Comparison of ENCODE assay signal across 25 cellular contexts in genomic region chr12:16112151-16112550, GRCh38.
"Had no signal": no experiment of that assay in that cellular context is flagged by ENCODE, and none has a peak within 500 bp of the region (broad histone marks: within the 10 kb centered on the region; RNA-seq: fewer than 3 reads in every experiment).

No MANE protein-coding gene starts in this region.

- H3K9me3 ChIP-seq: esophagus squamous epithelium, heart left ventricle, pancreas, psoas muscle, right atrium auricular region, spleen, tibial artery had no signal

- H3K4me1 Mint-ChIP-seq: activated naive CD8-positive, alpha-beta T cell treated with anti-CD3 and anti-CD28 coated beads, Interleukin-2, amount 10 ng/mL, durations not matched to agents 7 days and 5 days; natural killer cell had no signal

- H3K4me3 Mint-ChIP-seq: activated naive CD4-positive, alpha-beta T cell treated with anti-CD3 and anti-CD28 coated beads for 36 hours; activated naive CD8-positive, alpha-beta T cell treated with anti-CD3 and anti-CD28 coated beads, Interleukin-2, amount 10 ng/mL, durations not matched to agents 7 days and 5 days; activated T-cell treated with anti-CD3 and anti-CD28 coated beads, Interleukin-2, amount 50 U/mL, for 4 hours; natural killer cell; T-helper 1 cell treated with Interleukin-12 subunit alpha and Interleukin-12 subunit beta and Interleukin-4 antibody, amounts not matched to agents 30 μg/mL and 1 μg/mL, for 36 hours had no signal

- H3K27ac ChIP-seq: coronary artery, esophagus squamous epithelium, pancreas, psoas muscle, right atrium auricular region, spleen, tibial artery had no signal

- H3K4me1 ChIP-seq: esophagus squamous epithelium, pancreas, psoas muscle, spleen, tibial artery had no signal

- H3K9me3 Mint-ChIP-seq: activated naive CD4-positive, alpha-beta T cell treated with anti-CD3 and anti-CD28 coated beads for 36 hours; activated naive CD8-positive, alpha-beta T cell treated with anti-CD3 and anti-CD28 coated beads, Interleukin-2, amount 10 ng/mL, durations not matched to agents 7 days and 5 days; T-helper 1 cell treated with Interleukin-12 subunit alpha and Interleukin-12 subunit beta and Interleukin-4 antibody, amounts not matched to agents 30 μg/mL and 1 μg/mL, for 36 hours had no signal

- H3K36me3 ChIP-seq: esophagus squamous epithelium, heart left ventricle, pancreas, right atrium auricular region, spleen, tibial artery had no signal

- DNase-seq: activated CD4-positive, alpha-beta T cell treated with anti-CD3 and anti-CD28 coated beads for 4 hours; activated CD4-positive, alpha-beta T cell treated with anti-CD3 and anti-CD28 coated beads, Interleukin-2, amount 50 U/mL, for 48 hours; activated CD4-positive, CD25-positive, alpha-beta regulatory T cell; activated CD8-positive, alpha-beta memory T cell treated with anti-CD3 and anti-CD28 coated beads, Interleukin-2, amount 50 U/mL, for 48 hours; activated effector memory CD4-positive, alpha-beta T cell treated with Interleukin-2 at 50 U/mL for 16 hours; activated naive CD4-positive, alpha-beta T cell treated with anti-CD3 and anti-CD28 coated beads for 36 hours; activated naive CD8-positive, alpha-beta T cell treated with anti-CD3 and anti-CD28 coated beads, Interleukin-2, amount 10 ng/mL, durations not matched to agents 7 days and 5 days; activated T-cell treated with anti-CD3 and anti-CD28 coated beads, Interleukin-2, amount 50 U/mL, for 4 hours; cerebellar nuclear complex; esophagus squamous epithelium; left ventricle myocardium superior; mammary epithelial cell; midbrain; natural killer cell; pancreas; psoas muscle; spleen; stimulated activated CD4-positive, alpha-beta T cell treated with anti-CD3 and anti-CD28 coated beads, Interleukin-4, amount 100 ng/mL, for 24 hours; stimulated activated naive CD8-positive, alpha-beta T cell treated with anti-CD3 and anti-CD28 coated beads, Interleukin-15, Interleukin-2, amounts not matched to agents 100 U/mL and 50 U/mL, for 24 hours; substantia nigra; tibial artery had no signal

- H3K36me3 Mint-ChIP-seq: activated naive CD8-positive, alpha-beta T cell treated with anti-CD3 and anti-CD28 coated beads, Interleukin-2, amount 10 ng/mL, durations not matched to agents 7 days and 5 days; natural killer cell had no signal

- H3K27me3 ChIP-seq: esophagus squamous epithelium, heart left ventricle, pancreas, right atrium auricular region, spleen, tibial artery had no signal

- H3K4me3 ChIP-seq: coronary artery, esophagus squamous epithelium, heart left ventricle, pancreas, psoas muscle, right atrium auricular region, spleen, tibial artery had no signal

- H3K27ac Mint-ChIP-seq: activated naive CD4-positive, alpha-beta T cell treated with anti-CD3 and anti-CD28 coated beads for 36 hours; activated naive CD8-positive, alpha-beta T cell treated with anti-CD3 and anti-CD28 coated beads, Interleukin-2, amount 10 ng/mL, durations not matched to agents 7 days and 5 days; natural killer cell; T-helper 1 cell treated with Interleukin-12 subunit alpha and Interleukin-12 subunit beta and Interleukin-4 antibody, amounts not matched to agents 30 μg/mL and 1 μg/mL, for 36 hours had no signal
